13 cellular contexts compared by ENCODE assay signal in the genomic region with DNA sequence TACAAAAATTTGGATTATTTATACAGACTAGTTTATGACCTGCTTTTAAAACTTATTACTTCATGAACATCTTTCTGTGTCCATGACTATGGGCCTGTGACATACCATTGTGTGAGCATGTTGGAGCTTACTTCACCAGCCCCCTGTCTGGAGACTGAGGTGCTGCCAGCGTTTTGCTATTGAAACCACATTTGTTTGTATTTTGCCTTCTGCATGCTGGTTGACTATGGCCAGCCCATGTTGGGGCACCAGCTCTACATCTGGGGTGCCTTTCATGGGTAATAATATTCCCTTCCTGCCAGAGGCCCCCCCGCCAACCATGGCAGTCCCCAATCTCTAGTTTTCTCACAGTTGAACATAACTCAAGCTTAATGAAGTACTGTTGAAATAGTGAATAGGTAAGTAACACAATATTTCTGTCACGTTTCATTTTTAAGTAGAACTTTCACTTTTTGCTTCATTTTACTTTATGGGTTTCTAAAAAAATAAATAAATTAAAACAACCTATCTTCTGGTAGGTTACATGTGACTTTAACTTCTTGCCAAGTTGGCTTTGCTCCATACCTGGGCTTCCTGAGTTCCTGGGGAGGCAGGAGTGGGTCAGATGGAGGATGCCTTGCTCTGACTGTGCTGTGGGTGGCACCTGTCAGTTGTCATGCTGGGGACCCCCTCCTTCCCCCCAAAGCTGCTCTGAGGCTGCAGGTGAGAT.
A peak's percentile ranks its signal among the peaks of the same experiment; 100 is the strongest.
DNase-seq lines count a peak whose midpoint lies in the region; ATAC-seq, FAIRE-seq and TF ChIP-seq lines count a peak whose summit lies in the region.
"Had no signal": no experiment of that assay in that cellular context is flagged by ENCODE, and none has a peak within 500 bp of the region (broad histone marks: within the 10 kb centered on the region; RNA-seq: fewer than 3 reads in every experiment).

No MANE protein-coding gene starts in this region.

- H3K4me1 ChIP-seq in HepG2 (ENCODE audit: insufficient read depth, low read length) = peaks cover 21% of the 10 kb centered on the region

- no peak overlapping the region for H3K4me2 ChIP-seq in HepG2 (ENCODE audit: low read depth, low read length)
- H3K4me2 ChIP-seq: GM23338 had no signal

- peaks cover 98% of the 10 kb centered on the region for H3K4me1 Mint-ChIP-seq in activated naive CD8-positive, alpha-beta T cell (ENCODE audit: low read depth)
- H3K4me1 Mint-ChIP-seq in naive B cell = peaks cover 80 to 99% (median 88%) of the 10 kb centered on the region in 3 donors

- no TSS peak for BruUV-seq in HepG2 (replicated peaks; lab: Mats Ljungman, UMichigan)

- CTCF ChIA-PET in HepG2 (lab: Yijun Ruan, JAX; ENCODE audit: low intra/inter-chr PET ratio, low total read pairs) = no interaction called here

- no peak for FAIRE-seq in HepG2 (lab: Jason Lieb, UNC)
- FAIRE-seq: islet of Langerhans had no signal

- no peaks in the 10 kb centered on the region for H3K9me3 ChIP-seq in HepG2 (ENCODE audit: low read length)

- ATAC-seq in naive B cell (ENCODE audit: low read depth in 2 of 2) (no peak), HepG2 (no peak), HG03521 (IDR thresholded peaks at IDR 0.05; ENCODE audit: unreplicated experiment) (no peak), HG03175 (IDR thresholded peaks at IDR 0.05; ENCODE audit: unreplicated experiment) (no peak)
- ATAC-seq: GM23338 had no signal

- DNase-seq in A172 (ENCODE audit: low spot score) (peak; percentile 51), naive B cell (no peak), G401 (ENCODE audit: low spot score) (no peak), HepG2 (ENCODE audit: low spot score) (no peak)
- DNase-seq: COR-L47, NCI-H2029 treated with DMSO at 0.1 percent for 48 hours had no signal

- peaks cover 1 to 9% of the 10 kb centered on the region in 2 experiments; a peak in 2 of 5 replicates for H3K36me3 ChIP-seq in HepG2 (replicated peaks in 1 of 2; ENCODE audit: control insufficient read depth in 1 of 2, insufficient read depth in 2 of 2, low read length in 2 of 2)

- no peak for TF ChIP-seq CTCF in GM12875 (IDR thresholded peaks at IDR 0.05; ENCODE audit: borderline replicate concordance, insufficient read depth, low read depth, low read length)
- TF ChIP-seq CTCF in HepG2 (CRISPR knock-in tag; IDR thresholded peaks at IDR 0.05) = no peak

- H3K4me3 ChIP-seq in GM12875 (ENCODE audit: low read depth, low read length) (peak overlapping the region; percentile 13), HepG2 (replicated peaks in 1 of 3; ENCODE audit: insufficient read depth in 1 of 3, low read depth in 2 of 3, low read length in 3 of 3) (no peak overlapping the region)
- H3K4me3 ChIP-seq: GM23338 had no signal

- peaks cover 14% of the 10 kb centered on the region for H3K36me3 Mint-ChIP-seq in activated naive CD8-positive, alpha-beta T cell
- peaks cover 0 to under 1% of the 10 kb centered on the region in 2 donors for H3K36me3 Mint-ChIP-seq in naive B cell

- no peak for TF ChIP-seq RAD21 in HepG2 (CRISPR knock-in tag; IDR thresholded peaks at IDR 0.05)

- POLR2A ChIA-PET in HepG2 (lab: Yijun Ruan, JAX) = interaction anchor here (0.5 to 1.0 kb wide), 2 partner anchors 8 to 30 kb away, joined by 3 to 5 read pairs; no protein-coding TSS in a partner anchor

- WGBS in HepG2 (ENCODE audit: low lambda C conversion rate) = 95% methylated on average over 3 of the region's 3 CpGs

- no peaks in the 10 kb centered on the region for H3K9me3 Mint-ChIP-seq in activated naive CD8-positive, alpha-beta T cell (ENCODE audit: low read depth)
- H3K9me3 Mint-ChIP-seq in naive B cell = no peaks in the 10 kb centered on the region
- H3K9me3 Mint-ChIP-seq: GM23338 had no signal

- in situ Hi-C loops in G401 (cut with HindIII; ENCODE audit: low sequenced_read_pairs) = no loop called here
- in situ Hi-C loops in HepG2 (cut with HindIII; ENCODE audit: extremely low pct_ligation_motif_present, low pct_unique_long_range_greater_than_20kb) = no loop called here

- no peaks in the 10 kb centered on the region for H3K27me3 Mint-ChIP-seq in activated naive CD8-positive, alpha-beta T cell
- H3K27me3 Mint-ChIP-seq in naive B cell = no peaks in the 10 kb centered on the region

- H3K27ac ChIP-seq in HepG2 (ENCODE audit: extremely low read length, insufficient read depth, low read length) = no peak overlapping the region
- H3K27ac ChIP-seq: HL-60 had no signal

- intact Hi-C loops in HepG2 (cut with micrococcal nuclease; ENCODE audit: unreplicated experiment) = no loop called here

- no peak overlapping the region for H3K9ac ChIP-seq in HepG2 (ENCODE audit: insufficient read depth, low read depth, low read length)

- peaks cover 10% of the 10 kb centered on the region for H3K79me2 ChIP-seq in HepG2 (ENCODE audit: insufficient read depth, low read length)

- no peaks in the 10 kb centered on the region for H3K27me3 ChIP-seq in HepG2 (ENCODE audit: control insufficient read depth in 1 of 2, insufficient read depth in 2 of 2, low read length in 2 of 2)

- TF ChIP-seq EP300 in HepG2 (IDR thresholded peaks at IDR 0.05; ENCODE audit: low read depth in 2 of 2, low read length in 2 of 2) (no peak), HepG2 (CRISPR knock-in tag; IDR thresholded peaks at IDR 0.05; ENCODE audit: borderline replicate concordance) (no peak)

- H4K20me1 ChIP-seq in HepG2 (ENCODE audit: insufficient read depth, low read length) = no peaks in the 10 kb centered on the region

- no peak overlapping the region for H2AFZ ChIP-seq in HepG2 (ENCODE audit: low read length)
- H2AFZ ChIP-seq: GM23338 had no signal

- peak overlapping the region; percentile 83 for H3K4me3 Mint-ChIP-seq in activated naive CD8-positive, alpha-beta T cell
- H3K4me3 Mint-ChIP-seq in naive B cell = peak overlapping the region; percentile 83 to 96 (median 95)
- H3K4me3 Mint-ChIP-seq: GM23338 had no signal

- TF ChIP-seq POLR2A in HepG2 (IDR thresholded peaks at IDR 0.05; ENCODE audit: insufficient read depth in 1 of 2, low read depth in 2 of 2, low read length in 2 of 2) = no peak

- H3K27ac Mint-ChIP-seq in activated naive CD8-positive, alpha-beta T cell = peak overlapping the region; percentile 89
- peak overlapping the region; percentile 95 to 99 (median 98) for H3K27ac Mint-ChIP-seq in naive B cell

TF ChIP-seq in HepG2, 621 proteins besides CTCF, POLR2A, EP300 and RAD21 (continues in another document):
- TF ChIP-seq THYN1 (CRISPR knock-in tag; IDR thresholded peaks at IDR 0.05; ENCODE audit: borderline replicate concordance, low read depth) = no peak
- TF ChIP-seq, protein P1, sequence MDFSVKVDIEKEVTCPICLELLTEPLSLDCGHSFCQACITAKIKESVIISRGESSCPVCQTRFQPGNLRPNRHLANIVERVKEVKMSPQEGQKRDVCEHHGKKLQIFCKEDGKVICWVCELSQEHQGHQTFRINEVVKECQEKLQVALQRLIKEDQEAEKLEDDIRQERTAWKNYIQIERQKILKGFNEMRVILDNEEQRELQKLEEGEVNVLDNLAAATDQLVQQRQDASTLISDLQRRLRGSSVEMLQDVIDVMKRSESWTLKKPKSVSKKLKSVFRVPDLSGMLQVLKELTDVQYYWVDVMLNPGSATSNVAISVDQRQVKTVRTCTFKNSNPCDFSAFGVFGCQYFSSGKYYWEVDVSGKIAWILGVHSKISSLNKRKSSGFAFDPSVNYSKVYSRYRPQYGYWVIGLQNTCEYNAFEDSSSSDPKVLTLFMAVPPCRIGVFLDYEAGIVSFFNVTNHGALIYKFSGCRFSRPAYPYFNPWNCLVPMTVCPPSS (IDR thresholded peaks at IDR 0.05) = no peak
- TF ChIP-seq ZNF121 (CRISPR knock-in tag; IDR thresholded peaks at IDR 0.05) = no peak
- TF ChIP-seq CBX1 (IDR thresholded peaks at IDR 0.05; ENCODE audit: low read depth) = no peak
- TF ChIP-seq, protein P2, sequence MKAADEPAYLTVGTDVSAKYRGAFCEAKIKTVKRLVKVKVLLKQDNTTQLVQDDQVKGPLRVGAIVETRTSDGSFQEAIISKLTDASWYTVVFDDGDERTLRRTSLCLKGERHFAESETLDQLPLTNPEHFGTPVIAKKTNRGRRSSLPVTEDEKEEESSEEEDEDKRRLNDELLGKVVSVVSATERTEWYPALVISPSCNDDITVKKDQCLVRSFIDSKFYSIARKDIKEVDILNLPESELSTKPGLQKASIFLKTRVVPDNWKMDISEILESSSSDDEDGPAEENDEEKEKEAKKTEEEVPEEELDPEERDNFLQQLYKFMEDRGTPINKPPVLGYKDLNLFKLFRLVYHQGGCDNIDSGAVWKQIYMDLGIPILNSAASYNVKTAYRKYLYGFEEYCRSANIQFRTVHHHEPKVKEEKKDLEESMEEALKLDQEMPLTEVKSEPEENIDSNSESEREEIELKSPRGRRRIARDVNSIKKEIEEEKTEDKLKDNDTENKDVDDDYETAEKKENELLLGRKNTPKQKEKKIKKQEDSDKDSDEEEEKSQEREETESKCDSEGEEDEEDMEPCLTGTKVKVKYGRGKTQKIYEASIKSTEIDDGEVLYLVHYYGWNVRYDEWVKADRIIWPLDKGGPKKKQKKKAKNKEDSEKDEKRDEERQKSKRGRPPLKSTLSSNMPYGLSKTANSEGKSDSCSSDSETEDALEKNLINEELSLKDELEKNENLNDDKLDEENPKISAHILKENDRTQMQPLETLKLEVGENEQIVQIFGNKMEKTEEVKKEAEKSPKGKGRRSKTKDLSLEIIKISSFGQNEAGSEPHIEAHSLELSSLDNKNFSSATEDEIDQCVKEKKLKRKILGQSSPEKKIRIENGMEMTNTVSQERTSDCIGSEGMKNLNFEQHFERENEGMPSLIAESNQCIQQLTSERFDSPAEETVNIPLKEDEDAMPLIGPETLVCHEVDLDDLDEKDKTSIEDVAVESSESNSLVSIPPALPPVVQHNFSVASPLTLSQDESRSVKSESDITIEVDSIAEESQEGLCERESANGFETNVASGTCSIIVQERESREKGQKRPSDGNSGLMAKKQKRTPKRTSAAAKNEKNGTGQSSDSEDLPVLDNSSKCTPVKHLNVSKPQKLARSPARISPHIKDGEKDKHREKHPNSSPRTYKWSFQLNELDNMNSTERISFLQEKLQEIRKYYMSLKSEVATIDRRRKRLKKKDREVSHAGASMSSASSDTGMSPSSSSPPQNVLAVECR (CRISPR knock-in tag; IDR thresholded peaks at IDR 0.05; ENCODE audit: borderline replicate concordance) = no peak
